Comparison of ENCODE assay signal across 1 cellular context in genomic region chr22:38120359-38121110, GRCh38.
TF ChIP-seq lines count a peak whose summit lies in the region.

No MANE protein-coding gene starts in this region.

TF ChIP-seq in HCT116, 20 proteins besides CTCF, POLR2A, EP300 and RAD21 (continued from another document):
- TF ChIP-seq ATF3 (IDR thresholded peaks at IDR 0.05): no peak
